Comparison of ENCODE assay signal across 21 cellular contexts in genomic region chr22:49688516-49689254, GRCh38.
"Had no signal": no experiment of that assay in that cellular context is flagged by ENCODE, and none has a peak within 500 bp of the region (broad histone marks: within the 10 kb centered on the region; RNA-seq: fewer than 3 reads in every experiment).

No MANE protein-coding gene starts in this region.

- H3K4me3 Mint-ChIP-seq: activated naive CD4-positive, alpha-beta T cell treated with anti-CD3 and anti-CD28 coated beads, Interleukin-2, amount 10 ng/mL, durations not matched to agents 7 days and 5 days; nephron progenitor cell; stimulated activated memory B cell treated with anti-CD40 and anti-IgM and Interleukin-4, amounts not matched to agents 10 μg/mL and 1 μg/mL and 100 μg/mL, for 72 hours; WTC11 had no signal

- H3K4me1 Mint-ChIP-seq: stimulated activated memory B cell treated with anti-CD40 and anti-IgM and Interleukin-4, amounts not matched to agents 10 μg/mL and 1 μg/mL and 100 μg/mL, for 72 hours; WTC11 had no signal

- H3K9me3 Mint-ChIP-seq: activated naive CD4-positive, alpha-beta T cell treated with anti-CD3 and anti-CD28 coated beads, Interleukin-2, amount 10 ng/mL, durations not matched to agents 7 days and 5 days had no signal

- H3K27me3 ChIP-seq: tibial nerve, vagina had no signal

- H3K27ac Mint-ChIP-seq: activated naive CD4-positive, alpha-beta T cell treated with anti-CD3 and anti-CD28 coated beads, Interleukin-2, amount 10 ng/mL, durations not matched to agents 7 days and 5 days; nephron progenitor cell; stimulated activated memory B cell treated with anti-CD40 and anti-IgM and Interleukin-4, amounts not matched to agents 10 μg/mL and 1 μg/mL and 100 μg/mL, for 72 hours; WTC11 had no signal

- H3K9me3 ChIP-seq: lower lobe of right lung, mucosa of descending colon, suprapubic skin, vagina had no signal

- DNase-seq: activated CD8-positive, alpha-beta memory T cell treated with anti-CD3 and anti-CD28 coated beads, Interleukin-2, amount 50 U/mL, for 4 hours; activated naive CD4-positive, alpha-beta T cell treated with anti-CD3 and anti-CD28 coated beads, Interleukin-2, amount 10 ng/mL, durations not matched to agents 7 days and 5 days; activated T-cell treated with anti-CD3 and anti-CD28 coated beads, Interleukin-2, amount 50 U/mL, for 48 hours; amygdala; cerebellar nuclear complex; lower lobe of right lung; mesendoderm; mucosa of descending colon; nephron progenitor cell; occipital lobe; stimulated activated CD4-positive, alpha-beta T cell treated with anti-CD3 and anti-CD28 coated beads, Interleukin-15, amount 100 ng/mL, for 24 hours; stomach; T-helper 9 cell had no signal

- H3K4me2 ChIP-seq: smooth muscle cell had no signal

- H3K36me3 Mint-ChIP-seq: activated naive CD4-positive, alpha-beta T cell treated with anti-CD3 and anti-CD28 coated beads, Interleukin-2, amount 10 ng/mL, durations not matched to agents 7 days and 5 days; stimulated activated memory B cell treated with anti-CD40 and anti-IgM and Interleukin-4, amounts not matched to agents 10 μg/mL and 1 μg/mL and 100 μg/mL, for 72 hours had no signal

- ATAC-seq: left lobe of liver; lower lobe of right lung; mucosa of descending colon; stimulated activated memory B cell treated with anti-CD40 and anti-IgM and Interleukin-4, amounts not matched to agents 10 μg/mL and 1 μg/mL and 100 μg/mL, for 72 hours; WTC11 had no signal

- H3K27ac ChIP-seq: lower lobe of right lung, sigmoid colon, stomach, suprapubic skin, tibial nerve, vagina had no signal

- H3K4me1 ChIP-seq: lower lobe of right lung, sigmoid colon, stomach, suprapubic skin, tibial nerve, vagina had no signal
